In the genomic region with DNA sequence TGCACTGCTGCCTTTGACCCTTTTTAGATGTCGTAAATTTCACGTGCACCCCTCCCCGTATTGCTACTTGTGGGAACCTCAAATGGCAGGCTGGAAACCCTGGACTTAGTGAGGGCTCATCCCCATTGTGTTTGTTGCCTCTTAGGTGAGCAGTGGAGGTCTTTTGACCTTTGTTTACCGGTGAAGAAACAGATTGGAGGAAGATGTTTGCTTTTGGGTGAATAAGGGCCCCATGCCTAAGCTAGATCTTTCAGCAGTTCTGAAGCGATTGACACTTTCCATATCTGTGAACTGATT, we compare ENCODE assay signal across 8 cellular contexts. TPM values are rescaled to one million over a fixed set of nuclear protein-coding genes. Genes with fewer than 3 reads are reported as not detected.
DNase-seq lines count a peak whose midpoint lies in the region; ATAC-seq and TF ChIP-seq lines count a peak whose summit lies in the region.

No MANE protein-coding gene starts in this region.

- POLR2A ChIA-PET in RWPE1 (lab: Yijun Ruan, JAX; ENCODE audit: low non-redundant PET): no interaction called here

- peak; percentile 87 for DNase-seq in NCI-H345 treated with DMSO at 0.1 percent for 48 hours (lab: John Stamatoyannopoulos, UW; ENCODE audit: unreplicated experiment)
- DNase-seq in NCI-H345 (lab: John Stamatoyannopoulos, UW): no peak
- no peak for DNase-seq in RWPE1 (ENCODE audit: low spot score)
- no peak for DNase-seq in fibroblast of villous mesenchyme (ENCODE audit: low read depth)
- no peak for DNase-seq in smooth muscle cell (lab: John Stamatoyannopoulos, UW; ENCODE audit: unreplicated experiment)
- no peak for DNase-seq in HT-29 (ENCODE audit: low spot score)

- peak overlapping the region; percentile 88 for H3K4me3 ChIP-seq in fibroblast of villous mesenchyme (ENCODE audit: low read depth, low read length)
- peak overlapping the region; percentile 97 for H3K4me3 ChIP-seq in smooth muscle cell

- H4K20me1 ChIP-seq in smooth muscle cell (ENCODE audit: low read depth): peaks cover 53% of the 10 kb centered on the region

- ATAC-seq in GM21447 (IDR thresholded peaks at IDR 0.05; ENCODE audit: unreplicated experiment): no peak
- ATAC-seq in HG03342 (IDR thresholded peaks at IDR 0.05; ENCODE audit: unreplicated experiment): no peak

- no peaks in the 10 kb centered on the region for H3K36me3 ChIP-seq in smooth muscle cell (ENCODE audit: low read depth)

- TF ChIP-seq CTCF in RWPE1 (conservative IDR thresholded peaks at IDR 0.05; ENCODE audit: low read depth) (no peak), fibroblast of villous mesenchyme (IDR thresholded peaks at IDR 0.05; ENCODE audit: insufficient read depth, low read depth, low read length) (no peak), smooth muscle cell (IDR thresholded peaks at IDR 0.05; ENCODE audit: borderline replicate concordance, insufficient read depth, poor library complexity, severe bottlenecking) (no peak)

- peak overlapping the region; percentile 100 for H3K9ac ChIP-seq in smooth muscle cell (ENCODE audit: low read depth)

- H2AFZ ChIP-seq in smooth muscle cell (ENCODE audit: low read depth): no peak overlapping the region

- 2% methylated on average over 5 of the region's 5 CpGs for WGBS in smooth muscle cell (ENCODE audit: low lambda C conversion rate)

- H3K27me3 ChIP-seq in smooth muscle cell (ENCODE audit: low read depth): no peaks in the 10 kb centered on the region

- no peaks in the 10 kb centered on the region for H3F3A ChIP-seq in smooth muscle cell (ENCODE audit: low read depth)

- H3K4me2 ChIP-seq in smooth muscle cell: peak overlapping the region; percentile 85

- peak overlapping the region; percentile 98 for H3K27ac ChIP-seq in RWPE1
- no peak overlapping the region for H3K27ac ChIP-seq in smooth muscle cell (ENCODE audit: low read depth)

- H3K4me1 ChIP-seq in smooth muscle cell (ENCODE audit: low read depth): peaks cover 13% of the 10 kb centered on the region

- CTCF ChIA-PET in RWPE1 (lab: Yijun Ruan, JAX): no interaction called here

- H3K9me3 ChIP-seq in smooth muscle cell (replicated peaks; ENCODE audit: low read depth): no peaks in the 10 kb centered on the region

- H3K79me2 ChIP-seq in smooth muscle cell (ENCODE audit: low read depth): peaks cover 52% of the 10 kb centered on the region

RNA-seq across cellular contexts. Expression of a gene that starts 0.8 kb away (rescaled TPM):
- total RNA-seq in fibroblast of villous mesenchyme (61.7 and 76.3 TPM in 2 replicates), smooth muscle cell (65.8 and 93.4 TPM in 2 replicates)
- 93.8 and 124 TPM in 2 replicates for polyA plus RNA-seq in smooth muscle cell
- total RNA-seq in HT-29 (2014; rRNA removed; shearing (Covaris generic)): 67.6 and 107 TPM in 2 replicates

RNA-seq across cellular contexts. Expression of a gene that starts 14.9 kb away (rescaled TPM):
- total RNA-seq in fibroblast of villous mesenchyme (16.0 and 93.1 TPM in 2 replicates), smooth muscle cell (10.9 and 17.4 TPM in 2 replicates)
- 25.1 and 30.6 TPM in 2 replicates for polyA plus RNA-seq in smooth muscle cell
- total RNA-seq in HT-29 (2014; rRNA removed; shearing (Covaris generic)): 0.18 and 0.89 TPM in 2 replicates

RNA-seq across cellular contexts. Expression of a gene that starts 19.8 kb away (rescaled TPM):
- total RNA-seq in fibroblast of villous mesenchyme: 3.9 and 6.1 TPM in 2 replicates
- 4.9 and 6.0 TPM in 2 replicates for total RNA-seq in smooth muscle cell
- polyA plus RNA-seq in smooth muscle cell: 53.1 and 57.6 TPM in 2 replicates
- total RNA-seq in HT-29 (2014; rRNA removed; shearing (Covaris generic)): 32.9 and 53.4 TPM in 2 replicates

RNA-seq across cellular contexts. Expression of a gene that starts 24.8 kb away (rescaled TPM):
- total RNA-seq in fibroblast of villous mesenchyme: 0.43 and 1.6 TPM in 2 replicates
- not detected in 2 replicates for total RNA-seq in smooth muscle cell
- 0.57 and 1.5 TPM in 2 replicates for polyA plus RNA-seq in smooth muscle cell
- not detected in 2 replicates for total RNA-seq in HT-29 (2014; rRNA removed; shearing (Covaris generic))

RNA-seq across cellular contexts. Expression of a gene that starts 33.3 kb away (rescaled TPM):
- total RNA-seq in fibroblast of villous mesenchyme (not detected in 2 replicates), smooth muscle cell (not detected in 2 replicates)
- 0.66 TPM in 1 of 2 replicates, not detected in the other for polyA plus RNA-seq in smooth muscle cell
- total RNA-seq in HT-29 (2014; rRNA removed; shearing (Covaris generic)): not detected in 2 replicates
